8 cellular contexts compared by ENCODE assay signal in the genomic region with DNA sequence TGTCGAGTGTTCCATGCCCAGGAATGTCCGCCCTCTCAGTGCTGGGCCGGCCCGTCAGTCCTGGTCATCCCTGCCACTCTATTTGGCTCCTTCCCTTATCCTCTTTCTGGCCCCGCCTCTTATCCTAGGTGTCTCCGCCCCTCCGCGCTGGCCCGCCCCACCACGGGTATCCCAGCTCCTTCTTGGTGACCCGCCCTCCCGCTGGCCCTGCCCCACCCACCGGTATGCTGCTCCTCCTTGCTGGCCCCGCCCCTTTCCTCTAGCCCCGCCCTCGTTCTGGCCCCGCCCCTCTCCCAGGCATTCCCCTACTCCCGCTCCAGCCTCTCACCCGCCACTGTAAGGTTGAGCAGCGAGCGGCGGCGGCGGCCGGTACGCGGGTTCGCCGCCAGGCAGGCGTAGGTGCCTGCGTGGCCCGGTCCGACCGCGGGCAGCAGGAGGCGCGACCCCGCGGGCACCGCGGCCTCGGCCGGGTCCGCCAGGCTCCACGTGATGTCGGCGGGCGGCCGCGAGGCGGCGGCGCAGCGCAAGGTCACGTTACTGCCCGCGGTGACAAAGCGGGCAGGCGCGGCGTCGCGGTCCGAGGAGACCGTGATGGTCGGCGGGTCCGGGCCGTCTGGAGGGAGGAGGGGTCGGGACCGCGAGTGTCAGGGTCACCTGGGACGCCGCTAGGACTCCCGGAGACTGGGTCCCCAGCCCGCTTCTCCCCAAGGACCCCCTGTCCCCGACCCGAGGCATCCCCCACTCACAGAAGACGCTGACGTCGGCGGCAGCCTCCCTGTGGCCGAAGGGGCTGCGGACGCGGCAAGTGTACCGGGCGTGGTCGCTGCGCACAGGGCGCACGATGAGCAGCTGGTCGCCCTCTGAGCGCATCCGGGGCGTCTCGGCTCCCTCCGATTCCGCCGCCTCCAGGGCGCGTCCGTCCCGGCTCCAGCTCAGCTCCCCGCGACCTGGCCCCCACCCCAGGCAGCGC. TPM values are rescaled to one million over a fixed set of nuclear protein-coding genes. Genes with fewer than 3 reads are reported as not detected.
DNase-seq lines count a peak whose midpoint lies in the region; ATAC-seq and TF ChIP-seq lines count a peak whose summit lies in the region.

No MANE protein-coding gene starts in this region.

- DNase-seq in AG04449 (ENCODE audit: low read depth, low spot score) (peak; percentile 74), PC-3 (peak; percentile 98)
- DNase-seq in activated T-cell treated with anti-CD3 and anti-CD28 coated beads, Interleukin-2, amount 50 U/mL, for 24 hours, result peak; percentile 97
- DNase-seq in stimulated activated CD8-positive, alpha-beta memory T cell treated with anti-CD3 and anti-CD28 coated beads, Interleukin-4, amount 100 ng/mL, for 4 hours (ENCODE audit: low read depth in 2 of 2, low spot score in 1 of 2), result peak; percentile 86 to 91

- peaks cover 16% of the 10 kb centered on the region; the same call in 1 of the 2 replicates for H3K4me1 ChIP-seq in PC-3 (ENCODE audit: insufficient read depth, low read length)
- peaks cover 10 to 13% of the 10 kb centered on the region in 2 donors for H3K4me1 ChIP-seq in esophagus (ENCODE audit: control insufficient read depth in 2 of 2, insufficient read depth in 2 of 2, low read length in 1 of 2)
- H3K4me1 ChIP-seq in muscle layer of colon (ENCODE audit: insufficient read depth, low read length), result peaks cover 9% of the 10 kb centered on the region

- peaks cover 2% of the 10 kb centered on the region for H3K9me3 Mint-ChIP-seq in activated T-cell treated with anti-CD3 and anti-CD28 coated beads, Interleukin-2, amount 50 U/mL, for 24 hours

- ATAC-seq in GM18867 (IDR thresholded peaks at IDR 0.05; ENCODE audit: unreplicated experiment), result peak; percentile 63
- peak; percentile 58 for ATAC-seq in HG03159 (IDR thresholded peaks at IDR 0.05; ENCODE audit: unreplicated experiment)
- ATAC-seq in PC-3, result peak; percentile 87

- CTCF ChIA-PET in AG04449 (lab: Yijun Ruan, JAX) (interaction anchor here (0.6 to 2.6 kb wide), 12 partner anchors 10 to 318 kb away, joined by 3 to 10 read pairs (median 4); no protein-coding TSS in a partner anchor), PC-3 (lab: Charles Lee) (interaction anchor here (0.5 to 1.4 kb wide), 12 partner anchors 19 to 1471 kb away, joined by 3 to 12 read pairs (median 7); no protein-coding TSS in a partner anchor)

- peak overlapping the region; percentile 88 for H3K27ac Mint-ChIP-seq in activated T-cell treated with anti-CD3 and anti-CD28 coated beads, Interleukin-2, amount 50 U/mL, for 24 hours

- peak overlapping the region; percentile 95 for H2AFZ ChIP-seq in PC-3 (ENCODE audit: low read length)

- H3K79me2 ChIP-seq in PC-3 (ENCODE audit: low read length), result no peaks in the 10 kb centered on the region

- peaks cover 9% of the 10 kb centered on the region for H3K36me3 Mint-ChIP-seq in activated T-cell treated with anti-CD3 and anti-CD28 coated beads, Interleukin-2, amount 50 U/mL, for 24 hours (ENCODE audit: low read depth)

- peaks cover under 1% of the 10 kb centered on the region; the same call in 1 of the 2 replicates for H3K36me3 ChIP-seq in PC-3 (ENCODE audit: low read depth, low read length)
- peaks cover 0 to 5% of the 10 kb centered on the region in 2 donors for H3K36me3 ChIP-seq in esophagus (ENCODE audit: control insufficient read depth in 2 of 2, insufficient read depth in 2 of 2, low read length in 1 of 2)
- no peaks in the 10 kb centered on the region for H3K36me3 ChIP-seq in muscle layer of colon (ENCODE audit: insufficient read depth, low read length)

- H3K27ac ChIP-seq in PC-3 (ENCODE audit: low read length) (0 out of 2 replicates have a peak overlapping the region, but pooled peaks have one; percentile 14), esophagus (ENCODE audit: low read depth in 2 of 2, low read length in 1 of 2) (peak overlapping the region; percentile 71 to 88), muscle layer of colon (ENCODE audit: low read depth, low read length) (peak overlapping the region; percentile 46)

- POLR2A ChIA-PET in AG04449 (lab: Yijun Ruan, JAX), result interaction anchor here (1.0 to 2.1 kb wide), 4 partner anchors 19 to 28 kb away, joined by 3 to 14 read pairs (median 6); a partner anchor contains a TSS
- POLR2A ChIA-PET in PC-3 (lab: Charles Lee; ENCODE audit: unreplicated experiment), result interaction anchor here (0.6 to 1.4 kb wide), 8 partner anchors 19 to 740 kb away, joined by 3 to 26 read pairs (median 6); no protein-coding TSS in a partner anchor

- peak overlapping the region; percentile 34 for H3K9ac ChIP-seq in PC-3 (ENCODE audit: low read length)
- peak overlapping the region; percentile 33 for H3K9ac ChIP-seq in muscle layer of colon (ENCODE audit: low read length)

- BruUV-seq in PC-3 (replicated peaks; lab: Mats Ljungman, UMichigan), result no TSS peak

- H4K20me1 ChIP-seq in PC-3 (ENCODE audit: low read length), result no peaks in the 10 kb centered on the region

- peaks cover 3% of the 10 kb centered on the region for H3K27me3 Mint-ChIP-seq in activated T-cell treated with anti-CD3 and anti-CD28 coated beads, Interleukin-2, amount 50 U/mL, for 24 hours

- H3K4me3 Mint-ChIP-seq in activated T-cell treated with anti-CD3 and anti-CD28 coated beads, Interleukin-2, amount 50 U/mL, for 24 hours, result peak overlapping the region; percentile 81

- H3K9me2 ChIP-seq in PC-3 (replicated peaks; ENCODE audit: low read length), result no peaks in the 10 kb centered on the region

- no peaks in the 10 kb centered on the region for H3K27me3 ChIP-seq in PC-3 (ENCODE audit: low read length)
- no peaks in the 10 kb centered on the region for H3K27me3 ChIP-seq in esophagus (ENCODE audit: control insufficient read depth in 1 of 2, insufficient read depth in 2 of 2, low read length in 2 of 2)
- H3K27me3 ChIP-seq in muscle layer of colon (ENCODE audit: control insufficient read depth in 1 of 2, insufficient read depth in 2 of 2, low read length in 2 of 2), result no peaks in the 10 kb centered on the region

- peaks cover 16% of the 10 kb centered on the region for H3K4me1 Mint-ChIP-seq in activated T-cell treated with anti-CD3 and anti-CD28 coated beads, Interleukin-2, amount 50 U/mL, for 24 hours (ENCODE audit: low read depth)

- intact Hi-C loops in PC-3 (cut with micrococcal nuclease), result loop anchor here (1.0 to 5.0 kb wide), 7 partner anchors 27 to 317 kb away; a partner anchor contains a TSS

- H3K9me3 ChIP-seq in PC-3 (ENCODE audit: low read length) (no peaks in the 10 kb centered on the region), esophagus (ENCODE audit: control insufficient read depth in 2 of 2, insufficient read depth in 1 of 2, low read depth in 1 of 2, low read length in 1 of 2) (no peaks in the 10 kb centered on the region), muscle layer of colon (ENCODE audit: low read length) (no peaks in the 10 kb centered on the region)

- peak overlapping the region; percentile 88 for H3K4me2 ChIP-seq in PC-3 (ENCODE audit: low read length)

- TF ChIP-seq CTCF in AG04449 (IDR thresholded peaks at IDR 0.05; ENCODE audit: insufficient read depth, low read length, missing control alignments) (peak; percentile 11), PC-3 (conservative IDR thresholded peaks at IDR 0.05; ENCODE audit: low read depth, low read length) (no peak; the same call in 1 of the 2 replicates)

- 1 to 2% methylated on average over 97 to 107 of the region's 107 CpGs for WGBS in esophagus, 2 donors

- H3K4me3 ChIP-seq in AG04449 (ENCODE audit: low read depth, low read length) (peak overlapping the region; percentile 74), PC-3 (ENCODE audit: low read length) (peak overlapping the region; percentile 72), esophagus (ENCODE audit: low read depth in 1 of 2, low read length in 2 of 2) (peak overlapping the region; percentile 53 to 64), muscle layer of colon (ENCODE audit: low read depth in 1 of 2, low read length in 2 of 2) (peak overlapping the region; percentile 51 to 54)

- no peaks in the 10 kb centered on the region for H3F3A ChIP-seq in PC-3 (ENCODE audit: low read length, unreplicated experiment)

RNA-seq across cellular contexts. Expression of a gene that starts 2.0 kb away (rescaled TPM):
- total RNA-seq in PC-3 (2014; rRNA removed), result 3.1 and 3.5 TPM in 2 replicates
- 100 to 1,000 TPM; 122 to 227 TPM for polyA plus RNA-seq in esophagus

RNA-seq across cellular contexts. Expression of a gene that starts 26.2 kb away (rescaled TPM):
- 249 and 320 TPM in 2 replicates for total RNA-seq in PC-3 (2014; rRNA removed)
- polyA plus RNA-seq in esophagus, result 100 to 1,000 TPM; 127 to 181 TPM

RNA-seq across cellular contexts. Expression of a gene that starts 28.5 kb away (rescaled TPM):
- total RNA-seq in PC-3 (2014; rRNA removed), result not detected in 2 replicates
- under 1 TPM; 0.15 to 0.22 TPM for polyA plus RNA-seq in esophagus

RNA-seq across cellular contexts. Expression of a gene that starts 28.8 kb away (rescaled TPM):
- total RNA-seq in PC-3 (2014; rRNA removed), result 0.95 TPM in 1 of 2 replicates, not detected in the other
- under 1 TPM; 0.37 to 0.39 TPM for polyA plus RNA-seq in esophagus

RNA-seq across cellular contexts. Expression of a gene that starts 32.5 kb away (rescaled TPM):
- not detected in 2 replicates for total RNA-seq in PC-3 (2014; rRNA removed)
- polyA plus RNA-seq in esophagus, result 1 to 10 TPM; 1.0 to 3.2 TPM

Comparison
In these comparisons a context has a peak if more than half of its experiments do, and no peak if none do; other contexts are left out.
1. Peak in every context shown above with its lines: DNase-seq, ATAC-seq, H3K4me3 ChIP-seq and H3K27ac ChIP-seq.
2. H3K27ac ChIP-seq: peak in every context shown above with its lines; median percentile 80 in esophagus; 46 in muscle layer of colon; 14 in PC-3.